Comparison of ENCODE assay signal across 17 cellular contexts in the genomic region with DNA sequence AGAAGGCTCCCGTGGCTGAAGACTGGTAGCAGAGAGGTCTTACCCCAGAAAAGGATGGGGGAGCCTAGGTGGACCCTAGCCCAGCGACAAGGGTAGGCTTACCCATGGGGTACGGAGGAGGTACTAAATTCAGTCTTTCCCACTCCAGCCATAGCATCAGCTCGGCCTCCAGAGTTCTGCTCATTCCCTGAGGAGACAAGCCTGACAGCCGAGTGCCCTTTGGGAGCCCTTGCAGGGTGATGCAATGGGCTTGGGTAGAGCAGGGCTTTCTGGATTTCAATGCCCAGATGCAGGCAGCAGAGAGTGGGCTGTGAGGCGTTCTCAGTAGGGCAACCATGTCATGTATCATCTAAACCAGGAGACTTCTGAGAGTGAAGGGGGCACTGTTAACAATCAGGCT.
DNase-seq lines count a peak whose midpoint lies in the region; ATAC-seq, FAIRE-seq and TF ChIP-seq lines count a peak whose summit lies in the region.
"Had no signal": no experiment of that assay in that cellular context is flagged by ENCODE, and none has a peak within 500 bp of the region (broad histone marks: within the 10 kb centered on the region; RNA-seq: fewer than 3 reads in every experiment).

No MANE protein-coding gene starts in this region.

- intact Hi-C loops in aorta (cut with DNase I), result loop anchor here (2.0 to 10.0 kb wide), 6 partner anchors 47 to 183 kb away; partner anchors contain the start of gene MICAL2 (in 2 of the 2)

- TF ChIP-seq CTCF in astrocyte (IDR thresholded peaks at IDR 0.05; ENCODE audit: insufficient read depth, low read depth, low read length), result no peak

- H3K9me3 ChIP-seq in astrocyte (ENCODE audit: insufficient read depth, low read depth, low read length), result no peaks in the 10 kb centered on the region
- H3K9me3 ChIP-seq in muscle layer of duodenum (ENCODE audit: control insufficient read depth in 1 of 2, low read length in 2 of 2), result no peaks in the 10 kb centered on the region
- H3K9me3 ChIP-seq in aorta (ENCODE audit: control insufficient read depth, low read length), result no peaks in the 10 kb centered on the region

- no peak for ATAC-seq in stimulated activated naive CD8-positive, alpha-beta T cell treated with anti-CD3 and anti-CD28 coated beads, Interleukin-15, amount 100 ng/mL, for 72 hours
- no peak for ATAC-seq in aorta (ENCODE audit: low FRiP score)
- no peak for ATAC-seq in GM19455 (IDR thresholded peaks at IDR 0.05; ENCODE audit: unreplicated experiment)
- ATAC-seq in HG02884 (IDR thresholded peaks at IDR 0.05; ENCODE audit: unreplicated experiment), result no peak

- peak overlapping the region; percentile 88 for H3K27ac Mint-ChIP-seq in stimulated activated naive CD8-positive, alpha-beta T cell treated with anti-CD3 and anti-CD28 coated beads, Interleukin-15, Interleukin-2, amounts not matched to agents 100 ng/mL and 50 ng/mL, for 24 hours
- peak overlapping the region in 1 of 2 donors; percentile 88 for H3K27ac Mint-ChIP-seq in stimulated activated naive CD8-positive, alpha-beta T cell treated with anti-CD3 and anti-CD28 coated beads, Interleukin-15, amount 100 ng/mL, for 72 hours
- peak overlapping the region; percentile 96 for H3K27ac Mint-ChIP-seq in astrocyte (ENCODE audit: unreplicated experiment)
- H3K27ac Mint-ChIP-seq: stimulated activated naive B cell treated with anti-CD40 and anti-IgM and Interleukin-4, amounts not matched to agents 10 μg/mL and 1 μg/mL and 100 μg/mL, for 72 hours had no signal

- no peak overlapping the region for H3K4me2 ChIP-seq in astrocyte (ENCODE audit: low read length)
- H3K4me2 ChIP-seq: KMS-11 had no signal

- no peaks in the 10 kb centered on the region for H4K20me1 ChIP-seq in astrocyte (ENCODE audit: insufficient read depth, low read length)

- no peaks in the 10 kb centered on the region for H3K27me3 ChIP-seq in astrocyte (ENCODE audit: insufficient read depth, low read length)
- no peaks in the 10 kb centered on the region for H3K27me3 ChIP-seq in muscle layer of duodenum (ENCODE audit: low read depth, low read length)
- H3K27me3 ChIP-seq in aorta (ENCODE audit: control insufficient read depth in 1 of 2, insufficient read depth in 2 of 2, low read length in 1 of 2), result no peaks in the 10 kb centered on the region

- H2AFZ ChIP-seq in astrocyte (ENCODE audit: low read depth, low read length), result no peak overlapping the region

- peaks cover 34% of the 10 kb centered on the region for H3K4me1 Mint-ChIP-seq in stimulated activated naive CD8-positive, alpha-beta T cell treated with anti-CD3 and anti-CD28 coated beads, Interleukin-15, Interleukin-2, amounts not matched to agents 100 ng/mL and 50 ng/mL, for 24 hours (ENCODE audit: low read depth)
- peaks cover 28% of the 10 kb centered on the region for H3K4me1 Mint-ChIP-seq in stimulated activated naive CD8-positive, alpha-beta T cell treated with anti-CD3 and anti-CD28 coated beads, Interleukin-15, amount 100 ng/mL, for 72 hours
- peaks cover 45% of the 10 kb centered on the region for H3K4me1 Mint-ChIP-seq in astrocyte (ENCODE audit: low read depth, unreplicated experiment)

- H3K27me3 Mint-ChIP-seq in stimulated activated naive CD8-positive, alpha-beta T cell treated with anti-CD3 and anti-CD28 coated beads, Interleukin-15, Interleukin-2, amounts not matched to agents 100 ng/mL and 50 ng/mL, for 24 hours, result no peaks in the 10 kb centered on the region
- H3K27me3 Mint-ChIP-seq in stimulated activated naive CD8-positive, alpha-beta T cell treated with anti-CD3 and anti-CD28 coated beads, Interleukin-15, amount 100 ng/mL, for 72 hours, result no peaks in the 10 kb centered on the region
- H3K27me3 Mint-ChIP-seq in astrocyte (ENCODE audit: low read depth, unreplicated experiment), result no peaks in the 10 kb centered on the region

- H3K4me1 ChIP-seq in astrocyte (ENCODE audit: insufficient read depth, low read length) (peaks cover 53% of the 10 kb centered on the region), muscle layer of duodenum (ENCODE audit: control insufficient read depth in 1 of 2, insufficient read depth in 2 of 2, low read length in 2 of 2) (peaks cover 13 to 33% of the 10 kb centered on the region in 2 donors), aorta (ENCODE audit: control insufficient read depth in 1 of 2, insufficient read depth in 2 of 2, low read length in 2 of 2) (peaks cover 3 to 7% of the 10 kb centered on the region in 2 donors)

- H3K79me2 ChIP-seq in astrocyte (ENCODE audit: insufficient read depth, low read length), result peaks cover 40% of the 10 kb centered on the region

- H3K4me3 Mint-ChIP-seq in stimulated activated naive CD8-positive, alpha-beta T cell treated with anti-CD3 and anti-CD28 coated beads, Interleukin-15, Interleukin-2, amounts not matched to agents 100 ng/mL and 50 ng/mL, for 24 hours, result no peak overlapping the region
- H3K4me3 Mint-ChIP-seq in stimulated activated naive CD8-positive, alpha-beta T cell treated with anti-CD3 and anti-CD28 coated beads, Interleukin-15, amount 100 ng/mL, for 72 hours, result peak overlapping the region in 1 of 2 donors; percentile 55
- no peak overlapping the region for H3K4me3 Mint-ChIP-seq in astrocyte (ENCODE audit: unreplicated experiment)
- H3K4me3 Mint-ChIP-seq: stimulated activated naive B cell treated with anti-CD40 and anti-IgM and Interleukin-4, amounts not matched to agents 10 μg/mL and 1 μg/mL and 100 μg/mL, for 72 hours had no signal

- H3K4me3 ChIP-seq in astrocyte (ENCODE audit: insufficient read depth, low read depth, low read length), result no peak overlapping the region
- no peak overlapping the region for H3K4me3 ChIP-seq in muscle layer of duodenum (ENCODE audit: low read depth in 1 of 2, low read length in 2 of 2)
- no peak overlapping the region for H3K4me3 ChIP-seq in aorta (ENCODE audit: low read length in 2 of 2)
- H3K4me3 ChIP-seq: lung, SK-N-MC had no signal

- H3K27ac ChIP-seq in astrocyte (ENCODE audit: low read depth, low read length), result peak overlapping the region; percentile 97
- H3K27ac ChIP-seq in muscle layer of duodenum (ENCODE audit: low read length), result peak overlapping the region; percentile 81
- peak overlapping the region; percentile 98 to 99 for H3K27ac ChIP-seq in aorta (ENCODE audit: low read depth in 1 of 2, low read length in 2 of 2)
- H3K27ac ChIP-seq: KMS-11, SK-N-MC had no signal

- peaks cover 84% of the 10 kb centered on the region for H3K36me3 ChIP-seq in astrocyte (ENCODE audit: insufficient read depth, low read length)
- peaks cover 14 to 43% of the 10 kb centered on the region in 2 donors for H3K36me3 ChIP-seq in muscle layer of duodenum (ENCODE audit: control insufficient read depth in 1 of 2, insufficient read depth in 2 of 2, low read length in 2 of 2)
- H3K36me3 ChIP-seq in aorta (ENCODE audit: control insufficient read depth in 1 of 2, insufficient read depth in 2 of 2, low read length in 1 of 2), result peaks cover 2 to 11% of the 10 kb centered on the region in 2 donors

- DNase-seq in stimulated activated naive CD8-positive, alpha-beta T cell treated with anti-CD3 and anti-CD28 coated beads, Interleukin-15, amount 100 ng/mL, for 72 hours, result no peak
- DNase-seq in astrocyte (ENCODE audit: low read depth) (no peak), aorta (peak in 1 of 2 donors; percentile 41), RCC 7860 (ENCODE audit: low spot score) (no peak)
- DNase-seq: activated CD4-positive, alpha-beta T cell treated with anti-CD3 and anti-CD28 coated beads for 1 hour; C1 segment of cervical spinal cord; effector CD8-positive, alpha-beta T cell; head of caudate nucleus; NCI-H774; stimulated activated naive B cell treated with anti-CD40 and anti-IgM and Interleukin-4, amounts not matched to agents 10 μg/mL and 1 μg/mL and 100 μg/mL, for 72 hours had no signal

- FAIRE-seq in astrocyte (lab: Jason Lieb, UNC), result no peak
- FAIRE-seq in RCC 7860 (lab: Jason Lieb, UNC), result no peak

- H3K36me3 Mint-ChIP-seq in stimulated activated naive CD8-positive, alpha-beta T cell treated with anti-CD3 and anti-CD28 coated beads, Interleukin-15, Interleukin-2, amounts not matched to agents 100 ng/mL and 50 ng/mL, for 24 hours (ENCODE audit: low read depth), result peaks cover 77% of the 10 kb centered on the region
- peaks cover 67% of the 10 kb centered on the region for H3K36me3 Mint-ChIP-seq in astrocyte (ENCODE audit: low read depth, unreplicated experiment)
- H3K36me3 Mint-ChIP-seq: stimulated activated naive B cell treated with anti-CD40 and anti-IgM and Interleukin-4, amounts not matched to agents 10 μg/mL and 1 μg/mL and 100 μg/mL, for 72 hours had no signal

- peak overlapping the region; percentile 76 for H3K9ac ChIP-seq in astrocyte (ENCODE audit: low read length)
- H3K9ac ChIP-seq: KMS-11 had no signal

- WGBS in aorta, 2 donors, result 40 to 49% methylated on average over 6 of the region's 6 CpGs

- H3K9me3 Mint-ChIP-seq in stimulated activated naive CD8-positive, alpha-beta T cell treated with anti-CD3 and anti-CD28 coated beads, Interleukin-15, Interleukin-2, amounts not matched to agents 100 ng/mL and 50 ng/mL, for 24 hours, result no peaks in the 10 kb centered on the region
- H3K9me3 Mint-ChIP-seq in stimulated activated naive CD8-positive, alpha-beta T cell treated with anti-CD3 and anti-CD28 coated beads, Interleukin-15, amount 100 ng/mL, for 72 hours, result peaks cover 5 to 8% of the 10 kb centered on the region in 2 donors
- H3K9me3 Mint-ChIP-seq in astrocyte (ENCODE audit: unreplicated experiment), result no peaks in the 10 kb centered on the region
- H3K9me3 Mint-ChIP-seq: stimulated activated naive B cell treated with anti-CD40 and anti-IgM and Interleukin-4, amounts not matched to agents 10 μg/mL and 1 μg/mL and 100 μg/mL, for 72 hours had no signal
